In the genomic region with DNA sequence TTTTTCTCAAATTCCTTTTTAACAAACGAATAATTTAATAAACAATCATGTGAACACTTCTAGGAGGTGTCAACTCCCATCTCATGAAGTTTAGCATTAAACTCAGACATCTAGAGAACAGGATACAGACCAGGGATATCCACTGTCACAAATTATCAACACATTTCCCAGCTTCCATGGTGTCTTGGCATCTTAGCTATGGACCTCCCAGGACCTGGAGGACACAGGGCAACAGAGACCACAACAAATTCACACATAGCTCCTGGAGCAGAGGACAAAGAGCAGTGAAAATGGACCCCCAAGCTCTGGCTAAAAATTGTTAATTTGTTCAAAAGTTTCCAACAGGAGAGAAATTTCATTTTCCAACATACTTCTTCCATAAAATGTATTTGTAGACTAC, we compare ENCODE assay signal across 14 cellular contexts.
A peak's percentile ranks its signal among the peaks of the same experiment; 100 is the strongest.
DNase-seq lines count a peak whose midpoint lies in the region; ATAC-seq and TF ChIP-seq lines count a peak whose summit lies in the region.
"Had no signal": no experiment of that assay in that cellular context is flagged by ENCODE, and none has a peak within 500 bp of the region (broad histone marks: within the 10 kb centered on the region; RNA-seq: fewer than 3 reads in every experiment).

No MANE protein-coding gene starts in this region.

- no peaks in the 10 kb centered on the region for H3K27me3 Mint-ChIP-seq in WTC11 (ENCODE audit: low read depth)
- no peaks in the 10 kb centered on the region for H3K27me3 Mint-ChIP-seq in mesothelial cell of epicardium (ENCODE audit: low read depth)
- no peaks in the 10 kb centered on the region for H3K27me3 Mint-ChIP-seq in stimulated activated naive B cell treated with anti-CD40 and anti-IgM and Interleukin-4, amounts not matched to agents 10 μg/mL and 1 μg/mL and 100 μg/mL, for 72 hours
- H3K27me3 Mint-ChIP-seq: CD8-positive, alpha-beta memory T cell had no signal

- H3K27ac ChIP-seq in HUES48 (ENCODE audit: low read depth, low read length) = peak overlapping the region; percentile 26
- H3K27ac ChIP-seq: HL-60 had no signal

- peak overlapping the region; percentile 52; the same call in 1 of the 2 replicates for H3K27ac Mint-ChIP-seq in WTC11
- H3K27ac Mint-ChIP-seq in mesothelial cell of epicardium = peak overlapping the region; percentile 76
- peak overlapping the region; percentile 73 for H3K27ac Mint-ChIP-seq in stimulated activated naive B cell treated with anti-CD40 and anti-IgM and Interleukin-4, amounts not matched to agents 10 μg/mL and 1 μg/mL and 100 μg/mL, for 72 hours

- POLR2A ChIA-PET in WTC11 (lab: Charles Lee) = no interaction called here

- H3K9ac ChIP-seq in HUES48 (ENCODE audit: low read depth, low read length) = no peak overlapping the region

- no peaks in the 10 kb centered on the region for H3K27me3 ChIP-seq in HUES48 (ENCODE audit: control insufficient read depth, insufficient read depth, low read length)

- no peaks in the 10 kb centered on the region for H3K36me3 ChIP-seq in HUES48 (ENCODE audit: control insufficient read depth, insufficient read depth, low read length)
- H3K36me3 ChIP-seq: HAP-1 had no signal

- H3K4me3 Mint-ChIP-seq in WTC11 (no peak overlapping the region), mesothelial cell of epicardium (no peak overlapping the region)
- no peak overlapping the region for H3K4me3 Mint-ChIP-seq in stimulated activated naive B cell treated with anti-CD40 and anti-IgM and Interleukin-4, amounts not matched to agents 10 μg/mL and 1 μg/mL and 100 μg/mL, for 72 hours
- H3K4me3 Mint-ChIP-seq: CD14-positive monocyte; CD8-positive, alpha-beta memory T cell had no signal

- ATAC-seq in WTC11 (no peak), GM19455 (IDR thresholded peaks at IDR 0.05; ENCODE audit: unreplicated experiment) (no peak)
- no peak for ATAC-seq in stimulated activated naive B cell treated with anti-CD40 and anti-IgM and Interleukin-4, amounts not matched to agents 10 μg/mL and 1 μg/mL and 100 μg/mL, for 72 hours (replicated peaks)
- ATAC-seq: GM12878 had no signal

- peaks cover 24% of the 10 kb centered on the region for H3K4me1 ChIP-seq in HUES48 (ENCODE audit: control insufficient read depth, insufficient read depth, low read length)

- H3K36me3 Mint-ChIP-seq in WTC11 (no peaks in the 10 kb centered on the region), mesothelial cell of epicardium (peaks cover 2% of the 10 kb centered on the region)
- H3K36me3 Mint-ChIP-seq in stimulated activated naive B cell treated with anti-CD40 and anti-IgM and Interleukin-4, amounts not matched to agents 10 μg/mL and 1 μg/mL and 100 μg/mL, for 72 hours = peaks cover 3 to 11% of the 10 kb centered on the region in 2 donors

- no peak overlapping the region for H3K4me3 ChIP-seq in HUES48 (ENCODE audit: low read depth, low read length)
- H3K4me3 ChIP-seq: GM12878, HAP-1 had no signal

- H3K9me3 Mint-ChIP-seq in WTC11 (no peaks in the 10 kb centered on the region), mesothelial cell of epicardium (no peaks in the 10 kb centered on the region)
- H3K9me3 Mint-ChIP-seq in stimulated activated naive B cell treated with anti-CD40 and anti-IgM and Interleukin-4, amounts not matched to agents 10 μg/mL and 1 μg/mL and 100 μg/mL, for 72 hours = no peaks in the 10 kb centered on the region
- H3K9me3 Mint-ChIP-seq: CD14-positive monocyte; CD8-positive, alpha-beta memory T cell had no signal

- no peak for TF ChIP-seq CTCF in WTC11 (IDR thresholded peaks at IDR 0.05)
- no peak for TF ChIP-seq CTCF in mesothelial cell of epicardium (IDR thresholded peaks at IDR 0.05; ENCODE audit: unreplicated experiment)

- CTCF ChIA-PET in WTC11 (lab: Charles Lee) = interaction anchor here (0.5 to 2.3 kb wide), 3 partner anchors 15 to 147 kb away, joined by 3 to 7 read pairs (median 4); no protein-coding TSS in a partner anchor

- no peaks in the 10 kb centered on the region for H3K9me3 ChIP-seq in HUES48 (ENCODE audit: control insufficient read depth, insufficient read depth, low read length)
- H3K9me3 ChIP-seq: HAP-1 had no signal

- H3K4me1 Mint-ChIP-seq in WTC11 (peaks cover 31% of the 10 kb centered on the region), mesothelial cell of epicardium (peaks cover 31% of the 10 kb centered on the region)
- H3K4me1 Mint-ChIP-seq in stimulated activated naive B cell treated with anti-CD40 and anti-IgM and Interleukin-4, amounts not matched to agents 10 μg/mL and 1 μg/mL and 100 μg/mL, for 72 hours = peaks cover 2 to 5% of the 10 kb centered on the region in 2 donors

- DNase-seq in WTC11 (ENCODE audit: low spot score) (no peak), mesothelial cell of epicardium (ENCODE audit: low spot score in 2 of 2, unreplicated experiment in 2 of 2) (no peak), NCI-H446 treated with DMSO at 0.1 percent for 48 hours (lab: John Stamatoyannopoulos, UW) (no peak), NAMALWA (ENCODE audit: low spot score) (no peak)
- no peak for DNase-seq in stimulated activated naive B cell treated with anti-CD40 and anti-IgM and Interleukin-4, amounts not matched to agents 10 μg/mL and 1 μg/mL and 100 μg/mL, for 72 hours
- DNase-seq: CD8-positive, alpha-beta memory T cell; DMS53; KBM-7 had no signal

TF ChIP-seq in WTC11, 78 proteins besides CTCF, POLR2A, EP300 and RAD21 (continues in another document):
- TF ChIP-seq ZNF263 (CRISPR knock-in tag; IDR thresholded peaks at IDR 0.05; ENCODE audit: low read depth) (no peak), HMGA2 (CRISPR knock-in tag; IDR thresholded peaks at IDR 0.05) (no peak), ZNF396 (CRISPR knock-in tag; IDR thresholded peaks at IDR 0.05; ENCODE audit: borderline replicate concordance) (no peak), NFE2L1 (CRISPR knock-in tag; IDR thresholded peaks at IDR 0.05) (no peak), KAT7 (CRISPR knock-in tag; IDR thresholded peaks at IDR 0.05; ENCODE audit: borderline replicate concordance) (no peak), ZNF232 (CRISPR knock-in tag; IDR thresholded peaks at IDR 0.05) (no peak), MYBL2 (CRISPR knock-in tag; IDR thresholded peaks at IDR 0.05) (no peak), MXD4 (CRISPR knock-in tag; IDR thresholded peaks at IDR 0.05; ENCODE audit: borderline replicate concordance) (no peak), ZNF416 (CRISPR knock-in tag; IDR thresholded peaks at IDR 0.05) (no peak), SMAD4 (CRISPR knock-in tag; IDR thresholded peaks at IDR 0.05) (no peak), ZNF138 (CRISPR knock-in tag; conservative IDR thresholded peaks at IDR 0.05) (no peak)
- TF ChIP-seq, protein P1, sequence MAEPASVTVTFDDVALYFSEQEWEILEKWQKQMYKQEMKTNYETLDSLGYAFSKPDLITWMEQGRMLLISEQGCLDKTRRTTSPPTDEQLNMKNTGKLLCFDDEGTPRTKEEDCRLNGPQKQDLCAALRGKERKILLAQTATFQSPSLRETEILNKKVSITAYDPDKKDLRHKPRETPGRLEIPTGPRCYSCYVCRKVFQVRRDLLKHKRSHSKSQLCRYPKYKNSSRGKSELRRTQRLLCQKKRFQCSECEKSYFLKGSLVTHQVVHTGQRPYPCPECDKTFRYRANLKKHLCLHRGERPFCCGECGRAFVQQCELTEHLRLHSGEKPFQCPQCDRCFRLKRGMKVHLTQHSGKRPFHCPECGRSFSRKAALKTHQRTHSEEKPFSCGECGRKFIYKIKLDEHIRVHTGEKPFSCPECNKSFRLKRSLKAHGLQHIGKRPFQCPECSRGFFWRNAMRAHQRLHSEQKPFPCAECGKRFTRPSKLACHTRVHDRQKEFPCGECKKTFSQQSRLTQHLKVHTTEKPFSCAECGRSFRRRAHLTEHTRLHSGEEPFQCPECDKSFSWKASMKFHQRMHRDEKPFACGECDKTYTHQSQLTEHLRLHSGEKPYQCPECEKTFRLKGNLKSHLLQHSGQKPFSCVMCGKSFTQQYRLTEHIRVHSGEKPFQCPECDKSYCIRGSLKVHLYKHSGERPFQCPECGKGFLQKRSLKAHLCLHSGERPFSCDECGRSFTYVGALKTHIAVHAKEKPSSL (CRISPR knock-in tag; conservative IDR thresholded peaks at IDR 0.05) = no peak
- TF ChIP-seq, protein P2, sequence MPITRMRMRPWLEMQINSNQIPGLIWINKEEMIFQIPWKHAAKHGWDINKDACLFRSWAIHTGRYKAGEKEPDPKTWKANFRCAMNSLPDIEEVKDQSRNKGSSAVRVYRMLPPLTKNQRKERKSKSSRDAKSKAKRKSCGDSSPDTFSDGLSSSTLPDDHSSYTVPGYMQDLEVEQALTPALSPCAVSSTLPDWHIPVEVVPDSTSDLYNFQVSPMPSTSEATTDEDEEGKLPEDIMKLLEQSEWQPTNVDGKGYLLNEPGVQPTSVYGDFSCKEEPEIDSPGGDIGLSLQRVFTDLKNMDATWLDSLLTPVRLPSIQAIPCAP (CRISPR knock-in tag; IDR thresholded peaks at IDR 0.05) = no peak
- TF ChIP-seq, protein P3, sequence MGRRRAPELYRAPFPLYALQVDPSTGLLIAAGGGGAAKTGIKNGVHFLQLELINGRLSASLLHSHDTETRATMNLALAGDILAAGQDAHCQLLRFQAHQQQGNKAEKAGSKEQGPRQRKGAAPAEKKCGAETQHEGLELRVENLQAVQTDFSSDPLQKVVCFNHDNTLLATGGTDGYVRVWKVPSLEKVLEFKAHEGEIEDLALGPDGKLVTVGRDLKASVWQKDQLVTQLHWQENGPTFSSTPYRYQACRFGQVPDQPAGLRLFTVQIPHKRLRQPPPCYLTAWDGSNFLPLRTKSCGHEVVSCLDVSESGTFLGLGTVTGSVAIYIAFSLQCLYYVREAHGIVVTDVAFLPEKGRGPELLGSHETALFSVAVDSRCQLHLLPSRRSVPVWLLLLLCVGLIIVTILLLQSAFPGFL (CRISPR knock-in tag; IDR thresholded peaks at IDR 0.05; ENCODE audit: borderline replicate concordance) = no peak
- TF ChIP-seq, protein P4, sequence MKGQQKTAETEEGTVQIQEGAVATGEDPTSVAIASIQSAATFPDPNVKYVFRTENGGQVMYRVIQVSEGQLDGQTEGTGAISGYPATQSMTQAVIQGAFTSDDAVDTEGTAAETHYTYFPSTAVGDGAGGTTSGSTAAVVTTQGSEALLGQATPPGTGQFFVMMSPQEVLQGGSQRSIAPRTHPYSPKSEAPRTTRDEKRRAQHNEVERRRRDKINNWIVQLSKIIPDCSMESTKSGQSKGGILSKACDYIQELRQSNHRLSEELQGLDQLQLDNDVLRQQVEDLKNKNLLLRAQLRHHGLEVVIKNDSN (CRISPR knock-in tag; IDR thresholded peaks at IDR 0.05) = no peak
